In genomic region chr12:27620121-27620520, GRCh38 we compare ENCODE assay signal across 30 cellular contexts.
DNase-seq lines count a peak whose midpoint lies in the region; ATAC-seq, FAIRE-seq and TF ChIP-seq lines count a peak whose summit lies in the region.
"Had no signal": no experiment of that assay in that cellular context is flagged by ENCODE, and none has a peak within 500 bp of the region (broad histone marks: within the 10 kb centered on the region; RNA-seq: fewer than 3 reads in every experiment).

No MANE protein-coding gene starts in this region.

- H3K4me2 ChIP-seq in keratinocyte (ENCODE audit: control insufficient read depth, extremely low read depth, insufficient read depth, low read depth, low read length) (no peak overlapping the region), HepG2 (ENCODE audit: low read depth, low read length) (no peak overlapping the region)

- no peaks in the 10 kb centered on the region for H4K20me1 ChIP-seq in keratinocyte (ENCODE audit: control insufficient read depth, extremely low read depth, insufficient read depth, low read length)
- no peaks in the 10 kb centered on the region for H4K20me1 ChIP-seq in HepG2 (ENCODE audit: insufficient read depth, low read length)

- CTCF ChIA-PET in HepG2 (lab: Yijun Ruan, JAX; ENCODE audit: low intra/inter-chr PET ratio, low total read pairs): no interaction called here

- peaks cover 99% of the 10 kb centered on the region for H3K4me1 ChIP-seq in left ventricle myocardium inferior
- peaks cover 7 to 84% (median 52%) of the 10 kb centered on the region in 12 donors for H3K4me1 ChIP-seq in heart left ventricle
- peaks cover 96% of the 10 kb centered on the region for H3K4me1 ChIP-seq in SJSA1 (replicated peaks)
- peaks cover 87% of the 10 kb centered on the region for H3K4me1 ChIP-seq in keratinocyte (ENCODE audit: control insufficient read depth, extremely low read depth, insufficient read depth, low read length)
- H3K4me1 ChIP-seq in HepG2 (ENCODE audit: insufficient read depth, low read length): peaks cover 12% of the 10 kb centered on the region
- H3K4me1 ChIP-seq: pancreas, upper lobe of right lung had no signal

- no peaks in the 10 kb centered on the region for H3K36me3 ChIP-seq in left ventricle myocardium inferior
- H3K36me3 ChIP-seq in heart left ventricle: no peaks in the 10 kb centered on the region
- H3K36me3 ChIP-seq in SJSA1: no peaks in the 10 kb centered on the region
- no peaks in the 10 kb centered on the region for H3K36me3 ChIP-seq in keratinocyte (ENCODE audit: control insufficient read depth in 2 of 2, extremely low read depth in 1 of 2, insufficient read depth in 2 of 2, low read length in 2 of 2)
- no peaks in the 10 kb centered on the region for H3K36me3 ChIP-seq in HepG2 (replicated peaks in 1 of 2; ENCODE audit: control insufficient read depth in 1 of 2, insufficient read depth in 2 of 2, low read length in 2 of 2)
- H3K36me3 ChIP-seq: brain microvascular endothelial cell, pancreas, upper lobe of right lung had no signal

- POLR2A ChIA-PET in HepG2 (lab: Yijun Ruan, JAX): no interaction called here

- TF ChIP-seq CTCF in left ventricle myocardium inferior (IDR thresholded peaks at IDR 0.05; ENCODE audit: borderline replicate concordance) (no peak), heart left ventricle (IDR thresholded peaks at IDR 0.05) (no peak), keratinocyte (optimal IDR thresholded peaks at IDR 0.05 in 1 of 3, IDR thresholded peaks at IDR 0.05 in 1 of 3, conservative IDR thresholded peaks at IDR 0.05 in 1 of 3; ENCODE audit: extremely low read depth in 1 of 3, insufficient read depth in 2 of 3, low read length in 3 of 3) (no peak), HepG2 (CRISPR knock-in tag; IDR thresholded peaks at IDR 0.05) (no peak)

- TF ChIP-seq POLR2A in heart left ventricle (IDR thresholded peaks at IDR 0.05) (no peak), HepG2 (IDR thresholded peaks at IDR 0.05; ENCODE audit: insufficient read depth in 1 of 2, low read depth in 2 of 2, low read length in 2 of 2) (no peak)

- 97 to 98% (median 98%) methylated on average over 2 of the region's 2 CpGs for WGBS in heart left ventricle, 4 donors
- WGBS in HepG2 (ENCODE audit: low lambda C conversion rate): 97% methylated on average over 2 of the region's 2 CpGs

- in situ Hi-C loops in HepG2 (cut with HindIII; ENCODE audit: extremely low pct_ligation_motif_present, low pct_unique_long_range_greater_than_20kb): no loop called here

- H3K27ac ChIP-seq in left ventricle myocardium inferior (replicated peaks) (peak overlapping the region; percentile 13), heart left ventricle (no peak overlapping the region), SJSA1 (peak overlapping the region; percentile 87), keratinocyte (ENCODE audit: control insufficient read depth, insufficient read depth, low read length) (peak overlapping the region; percentile 57), HepG2 (ENCODE audit: extremely low read length, insufficient read depth, low read length) (no peak overlapping the region)
- H3K27ac ChIP-seq: pancreas, SK-N-MC, upper lobe of right lung had no signal

- intact Hi-C loops in left ventricle myocardium inferior (cut with micrococcal nuclease): no loop called here
- intact Hi-C loops in heart left ventricle (cut with DNase I): no loop called here
- intact Hi-C loops in HepG2 (cut with micrococcal nuclease; ENCODE audit: unreplicated experiment): no loop called here

- H2AFZ ChIP-seq in keratinocyte (ENCODE audit: control insufficient read depth, low read length) (no peak overlapping the region), HepG2 (ENCODE audit: low read length) (no peak overlapping the region)

- TF ChIP-seq EP300 in HepG2 (IDR thresholded peaks at IDR 0.05; ENCODE audit: low read depth in 2 of 2, low read length in 2 of 2) (no peak), HepG2 (CRISPR knock-in tag; IDR thresholded peaks at IDR 0.05; ENCODE audit: borderline replicate concordance) (no peak)

- no peak for DNase-seq in left ventricle myocardium inferior
- DNase-seq in heart left ventricle: no peak
- no peak for DNase-seq in SJSA1 (ENCODE audit: low read depth in 1 of 2, low spot score in 2 of 2)
- no peak for DNase-seq in keratinocyte (ENCODE audit: low read depth, low spot score)
- DNase-seq in COLO668 (lab: John Stamatoyannopoulos, UW; ENCODE audit: unreplicated experiment): no peak
- no peak for DNase-seq in RPMI8226
- DNase-seq in HUDEP-2 (lab: John Stamatoyannopoulos, UW; ENCODE audit: unreplicated experiment in 76 of 76): no peak
- no peak for DNase-seq in HepG2 (ENCODE audit: low spot score)
- DNase-seq: activated CD4-positive, alpha-beta memory T cell treated with anti-CD3 and anti-CD28 coated beads, Interleukin-2, amount 10 ng/mL, durations not matched to agents 7 days and 5 days; activated CD4-positive, alpha-beta T cell treated with anti-CD3 and anti-CD28 coated beads for 1 hour; activated CD8-positive, alpha-beta memory T cell treated with anti-CD3 and anti-CD28 coated beads, Interleukin-2, amount 50 U/mL, for 4 hours; activated naive CD4-positive, alpha-beta T cell treated with anti-CD3 and anti-CD28 coated beads, Interleukin-2, amount 10 ng/mL, durations not matched to agents 7 days and 5 days; brain microvascular endothelial cell; CD8-positive, alpha-beta T cell; H9; hypothalamus; left colon; mammary epithelial cell; NCI-H1092; NCI-H1694 treated with DMSO at 0.1 percent for 48 hours; NCI-H446; NCI-H774; nephron progenitor cell; pancreas; stimulated activated naive B cell treated with anti-CD40 and anti-IgM and Interleukin-4, amounts not matched to agents 10 μg/mL and 1 μg/mL and 100 μg/mL, for 72 hours; substantia nigra; T-helper 2 cell; upper lobe of right lung had no signal

- no peak for TF ChIP-seq RAD21 in HepG2 (CRISPR knock-in tag; IDR thresholded peaks at IDR 0.05)

- no peak overlapping the region for H3K9ac ChIP-seq in keratinocyte (ENCODE audit: control insufficient read depth, extremely low read depth, insufficient read depth, low read length)
- H3K9ac ChIP-seq in HepG2 (ENCODE audit: insufficient read depth, low read depth, low read length): no peak overlapping the region

- H3K4me3 ChIP-seq in left ventricle myocardium inferior (no peak overlapping the region), heart left ventricle (no peak overlapping the region), SJSA1 (no peak overlapping the region), keratinocyte (ENCODE audit: control insufficient read depth in 2 of 3, extremely low read depth in 1 of 3, insufficient read depth in 2 of 3, low read depth in 1 of 3, low read length in 3 of 3) (no peak overlapping the region), HepG2 (replicated peaks in 1 of 3; ENCODE audit: insufficient read depth in 1 of 3, low read depth in 2 of 3, low read length in 3 of 3) (no peak overlapping the region)
- H3K4me3 ChIP-seq: pancreas, SK-N-MC, upper lobe of right lung had no signal

- peaks cover 3% of the 10 kb centered on the region for H3K9me1 ChIP-seq in keratinocyte (ENCODE audit: control insufficient read depth, extremely low read depth, insufficient read depth, low read length)

- ATAC-seq in heart left ventricle (no peak), HepG2 (no peak)
- ATAC-seq: CD8-positive, alpha-beta T cell; left colon; stimulated activated naive B cell treated with anti-CD40 and anti-IgM and Interleukin-4, amounts not matched to agents 10 μg/mL and 1 μg/mL and 100 μg/mL, for 72 hours had no signal

- BruUV-seq in HepG2 (replicated peaks; lab: Mats Ljungman, UMichigan): no TSS peak

- H3K9me3 ChIP-seq in left ventricle myocardium inferior (replicated peaks) (no peaks in the 10 kb centered on the region), heart left ventricle (no peaks in the 10 kb centered on the region), SJSA1 (replicated peaks) (no peaks in the 10 kb centered on the region), keratinocyte (ENCODE audit: control insufficient read depth, low read depth, low read length) (no peaks in the 10 kb centered on the region), HepG2 (ENCODE audit: low read length) (no peaks in the 10 kb centered on the region)
- H3K9me3 ChIP-seq: pancreas, upper lobe of right lung had no signal

- dilution Hi-C loops in keratinocyte (cut with MboI; ENCODE audit: extremely low pct_ligation_motif_present, low sequenced_read_pairs): no loop called here

- FAIRE-seq in keratinocyte (lab: Jason Lieb, UNC): no peak
- FAIRE-seq in HepG2 (lab: Jason Lieb, UNC): no peak
- FAIRE-seq: GM12892, pancreas had no signal

- H3K79me2 ChIP-seq in keratinocyte (ENCODE audit: control insufficient read depth, insufficient read depth, low read length) (peaks cover 52% of the 10 kb centered on the region), HepG2 (ENCODE audit: insufficient read depth, low read length) (no peaks in the 10 kb centered on the region)

- no peaks in the 10 kb centered on the region for H3K27me3 ChIP-seq in left ventricle myocardium inferior (ENCODE audit: low read depth)
- H3K27me3 ChIP-seq in heart left ventricle: no peaks in the 10 kb centered on the region
- no peaks in the 10 kb centered on the region for H3K27me3 ChIP-seq in SJSA1 (replicated peaks)
- no peaks in the 10 kb centered on the region for H3K27me3 ChIP-seq in keratinocyte (ENCODE audit: control insufficient read depth, extremely low read depth, insufficient read depth, low read length)
- no peaks in the 10 kb centered on the region for H3K27me3 ChIP-seq in HepG2 (ENCODE audit: control insufficient read depth in 1 of 2, insufficient read depth in 2 of 2, low read length in 2 of 2)
- H3K27me3 ChIP-seq: brain microvascular endothelial cell, pancreas, upper lobe of right lung had no signal

TF ChIP-seq in HepG2, 621 proteins besides CTCF, POLR2A, EP300 and RAD21 (continues in another document):
- no peak for TF ChIP-seq ZNF552 (CRISPR knock-in tag; IDR thresholded peaks at IDR 0.05; ENCODE audit: borderline replicate concordance)
- TF ChIP-seq ZNF720 (CRISPR knock-in tag; IDR thresholded peaks at IDR 0.05): no peak
- TF ChIP-seq HNRNPLL (IDR thresholded peaks at IDR 0.05; ENCODE audit: low read depth, low read length, poor library complexity, severe bottlenecking): no peak
- no peak for TF ChIP-seq ZBTB43 (CRISPR knock-in tag; conservative IDR thresholded peaks at IDR 0.05)

Comparison
In these comparisons a context has a peak if more than half of its experiments do, and no peak if none do; other contexts are left out.
1. H3K27ac ChIP-seq: peak in left ventricle myocardium inferior (single experiment), SJSA1 (single experiment) and keratinocyte (single experiment); none in heart left ventricle (0 of 12) and HepG2 (single experiment).